Comparison of ENCODE assay signal across 18 cellular contexts in genomic region chr10:31061941-31062340, GRCh38. TPM values are rescaled to one million over a fixed set of nuclear protein-coding genes. Genes with fewer than 3 reads are reported as not detected.
A peak's percentile ranks its signal among the peaks of the same experiment; 100 is the strongest.
DNase-seq lines count a peak whose midpoint lies in the region; ATAC-seq and TF ChIP-seq lines count a peak whose summit lies in the region.
"Had no signal": no experiment of that assay in that cellular context is flagged by ENCODE, and none has a peak within 500 bp of the region (broad histone marks: within the 10 kb centered on the region; RNA-seq: fewer than 3 reads in every experiment).

No MANE protein-coding gene starts in this region.

- H3K4me1 ChIP-seq in left ventricle myocardium inferior (peaks cover 23% of the 10 kb centered on the region), adipocyte (ENCODE audit: control insufficient read depth, insufficient read depth, low read length) (peaks cover 37% of the 10 kb centered on the region), vagina (peaks cover 31% of the 10 kb centered on the region)

- no peak for ATAC-seq in left ventricle myocardium superior
- no peak for ATAC-seq in activated T-cell treated with anti-CD3 and anti-CD28 coated beads, Interleukin-2, amount 50 U/mL, for 4 hours
- ATAC-seq: CD8-positive, alpha-beta T cell; GM12878; HCT116; HepG2 had no signal

- no peaks in the 10 kb centered on the region for H3K9me3 Mint-ChIP-seq in nephron
- H3K9me3 Mint-ChIP-seq in activated T-cell treated with anti-CD3 and anti-CD28 coated beads, Interleukin-2, amount 50 U/mL, for 4 hours: no peaks in the 10 kb centered on the region
- H3K9me3 Mint-ChIP-seq: CD8-positive, alpha-beta T cell had no signal

- H3K36me3 Mint-ChIP-seq in nephron (ENCODE audit: low read depth): no peaks in the 10 kb centered on the region
- no peaks in the 10 kb centered on the region for H3K36me3 Mint-ChIP-seq in activated T-cell treated with anti-CD3 and anti-CD28 coated beads, Interleukin-2, amount 50 U/mL, for 4 hours (ENCODE audit: insufficient read depth)
- H3K36me3 Mint-ChIP-seq: CD8-positive, alpha-beta T cell had no signal

- TF ChIP-seq POLR2A in vagina (IDR thresholded peaks at IDR 0.05): no peak

- H3K27me3 Mint-ChIP-seq in nephron (ENCODE audit: low read depth): no peaks in the 10 kb centered on the region
- H3K27me3 Mint-ChIP-seq in activated T-cell treated with anti-CD3 and anti-CD28 coated beads, Interleukin-2, amount 50 U/mL, for 4 hours (ENCODE audit: low read depth): peaks cover 24% of the 10 kb centered on the region

- no peaks in the 10 kb centered on the region for H3K27me3 ChIP-seq in left ventricle myocardium inferior (ENCODE audit: low read depth)
- H3K27me3 ChIP-seq in adipocyte (replicated peaks; ENCODE audit: control insufficient read depth, insufficient read depth, low read length): no peaks in the 10 kb centered on the region
- H3K27me3 ChIP-seq in vagina: no peaks in the 10 kb centered on the region
- H3K27me3 ChIP-seq: BLaER1 treated with 17β-estradiol and CSF1 and Interleukin-3, amounts not matched to agents 10 nM and 100 nM had no signal

- H3K9ac ChIP-seq in adipocyte (ENCODE audit: low read length): peak overlapping the region; percentile 78
- H3K9ac ChIP-seq: BLaER1 treated with 17β-estradiol and CSF1 and Interleukin-3, amounts not matched to agents 10 nM and 100 nM had no signal

- TF ChIP-seq CTCF in left ventricle myocardium inferior (IDR thresholded peaks at IDR 0.05; ENCODE audit: borderline replicate concordance) (no peak), nephron (IDR thresholded peaks at IDR 0.05; ENCODE audit: unreplicated experiment in 3 of 3) (no peak), vagina (IDR thresholded peaks at IDR 0.05) (no peak)

- peak overlapping the region; percentile 79 for H3K27ac ChIP-seq in left ventricle myocardium inferior (replicated peaks)
- H3K27ac ChIP-seq in vagina: peak overlapping the region; percentile 33
- H3K27ac ChIP-seq: BLaER1 treated with 17β-estradiol and CSF1 and Interleukin-3, amounts not matched to agents 10 nM and 100 nM had no signal

- H3K4me3 Mint-ChIP-seq in nephron: no peak overlapping the region
- H3K4me3 Mint-ChIP-seq in activated T-cell treated with anti-CD3 and anti-CD28 coated beads, Interleukin-2, amount 50 U/mL, for 4 hours: no peak overlapping the region
- H3K4me3 Mint-ChIP-seq: B cell; CD8-positive, alpha-beta T cell had no signal

- peaks cover 44% of the 10 kb centered on the region for H3K4me1 Mint-ChIP-seq in nephron
- H3K4me1 Mint-ChIP-seq in activated T-cell treated with anti-CD3 and anti-CD28 coated beads, Interleukin-2, amount 50 U/mL, for 4 hours (ENCODE audit: low read depth): no peaks in the 10 kb centered on the region
- H3K4me1 Mint-ChIP-seq: B cell had no signal

- DNase-seq in left ventricle myocardium inferior: no peak
- no peak for DNase-seq in left ventricle myocardium superior
- no peak for DNase-seq in adipocyte (ENCODE audit: low read depth)
- DNase-seq in vagina (ENCODE audit: extremely low spot score in 2 of 2): no peak
- no peak for DNase-seq in HPDE6-E6E7 (ENCODE audit: extremely low spot score)
- no peak for DNase-seq in activated T-cell treated with anti-CD3 and anti-CD28 coated beads, Interleukin-2, amount 50 U/mL, for 4 hours
- DNase-seq: Calu3; CD8-positive, alpha-beta T cell; DMS79 treated with DMSO at 0.1 percent for 48 hours; EL; GOT3; H7 had no signal

- intact Hi-C loops in left ventricle myocardium inferior (cut with micrococcal nuclease): no loop called here
- intact Hi-C loops in left ventricle myocardium superior (cut with micrococcal nuclease): no loop called here
- intact Hi-C loops in vagina (cut with DNase I): no loop called here

- no peaks in the 10 kb centered on the region for H3K36me3 ChIP-seq in left ventricle myocardium inferior
- H3K36me3 ChIP-seq in adipocyte (ENCODE audit: control insufficient read depth, insufficient read depth, low read length, severe bottlenecking): no peaks in the 10 kb centered on the region
- no peaks in the 10 kb centered on the region for H3K36me3 ChIP-seq in vagina
- H3K36me3 ChIP-seq: BLaER1 treated with 17β-estradiol and CSF1 and Interleukin-3, amounts not matched to agents 10 nM and 100 nM had no signal

- H3K9me3 ChIP-seq in left ventricle myocardium inferior (replicated peaks): no peaks in the 10 kb centered on the region
- H3K9me3 ChIP-seq in adipocyte (ENCODE audit: control insufficient read depth, low read length): no peaks in the 10 kb centered on the region
- no peaks in the 10 kb centered on the region for H3K9me3 ChIP-seq in vagina
- H3K9me3 ChIP-seq: BLaER1 treated with 17β-estradiol and CSF1 and Interleukin-3, amounts not matched to agents 10 nM and 100 nM had no signal

- peak overlapping the region in 2 of 3 experiments; percentile 39 to 100 for H3K27ac Mint-ChIP-seq in nephron
- H3K27ac Mint-ChIP-seq: B cell; CD8-positive, alpha-beta T cell had no signal

- H3K4me3 ChIP-seq in left ventricle myocardium inferior (no peak overlapping the region), adipocyte (ENCODE audit: low read length) (no peak overlapping the region), vagina (no peak overlapping the region)
- H3K4me3 ChIP-seq: BLaER1 treated with 17β-estradiol and CSF1 and Interleukin-3, amounts not matched to agents 10 nM and 100 nM; GM12878 had no signal

RNA-seq across cellular contexts. Expression of gene ZNF438, which starts 30.3 kb away (rescaled TPM):
- 13.2 TPM for total RNA-seq in left ventricle myocardium inferior
- total RNA-seq in left ventricle myocardium superior: 13.9 TPM
- 11.8 TPM for total RNA-seq in vagina
- 1 to 10 TPM in 2 of 3 donors, under 1 TPM in 1; 0.96 to 1.3 (median 1.2) TPM for total RNA-seq in activated T-cell treated with anti-CD3 and anti-CD28 coated beads, Interleukin-2, amount 50 U/mL, for 4 hours
